ENCODE assay signal across 10 cellular contexts in the genomic region with DNA sequence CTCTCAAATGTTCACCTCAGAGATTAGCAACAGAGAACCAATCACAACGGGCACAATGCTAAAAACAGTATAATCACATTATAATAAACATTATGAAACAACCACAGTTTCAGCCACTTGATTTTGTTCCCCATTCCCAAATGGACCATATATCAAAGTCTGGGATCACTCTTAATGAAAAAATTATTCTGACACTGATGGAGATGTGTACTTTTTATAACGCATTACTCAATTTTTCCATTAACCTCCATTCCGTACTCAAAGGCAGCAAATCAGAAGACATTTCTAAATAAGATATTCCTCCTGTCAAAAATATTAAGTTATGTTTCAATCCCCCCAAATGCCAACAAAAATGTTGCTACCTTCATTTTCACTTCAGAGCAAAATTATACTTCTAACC. TPM values are rescaled to one million over a fixed set of nuclear protein-coding genes. Genes with fewer than 3 reads are reported as not detected.
A peak's percentile ranks its signal among the peaks of the same experiment; 100 is the strongest.
DNase-seq lines count a peak whose midpoint lies in the region; ATAC-seq, FAIRE-seq and TF ChIP-seq lines count a peak whose summit lies in the region.
"Had no signal": no experiment of that assay in that cellular context is flagged by ENCODE, and none has a peak within 500 bp of the region (broad histone marks: within the 10 kb centered on the region; RNA-seq: fewer than 3 reads in every experiment).

No MANE protein-coding gene starts in this region.

- TF ChIP-seq POLR2A in suprapubic skin (IDR thresholded peaks at IDR 0.05) (no peak), tibial nerve (IDR thresholded peaks at IDR 0.05) (no peak)

- ATAC-seq in CD8-positive, alpha-beta T cell: no peak
- no peak for ATAC-seq in HG03135 (IDR thresholded peaks at IDR 0.05; ENCODE audit: unreplicated experiment)

- peak overlapping the region; percentile 11 for H3K4me3 ChIP-seq in CD8-positive, alpha-beta T cell (ENCODE audit: low read depth, low read length)
- H3K4me3 ChIP-seq in suprapubic skin: no peak overlapping the region
- peak overlapping the region in 1 of 4 donors; percentile 2 for H3K4me3 ChIP-seq in tibial nerve

- peak overlapping the region; percentile 98 for H3K27ac Mint-ChIP-seq in CD8-positive, alpha-beta T cell
- H3K27ac Mint-ChIP-seq in dendritic cell treated with granulocyte-macrophage colony-stimulating factor and Interleukin-4, amounts not matched to agents 40 ng/mL and 50 ng/mL, for 4 days: no peak overlapping the region
- H3K27ac Mint-ChIP-seq in nephron progenitor cell: peak overlapping the region; percentile 81

- H3K36me3 ChIP-seq in CD8-positive, alpha-beta T cell (ENCODE audit: insufficient read depth, low read length): no peaks in the 10 kb centered on the region
- H3K36me3 ChIP-seq in suprapubic skin (no peaks in the 10 kb centered on the region), tibial nerve (no peaks in the 10 kb centered on the region)

- no peak for TF ChIP-seq EP300 in suprapubic skin (IDR thresholded peaks at IDR 0.05)
- no peak for TF ChIP-seq EP300 in tibial nerve (IDR thresholded peaks at IDR 0.05)

- no peaks in the 10 kb centered on the region for H3K9me3 Mint-ChIP-seq in CD8-positive, alpha-beta T cell
- no peaks in the 10 kb centered on the region for H3K9me3 Mint-ChIP-seq in dendritic cell treated with granulocyte-macrophage colony-stimulating factor and Interleukin-4, amounts not matched to agents 40 ng/mL and 50 ng/mL, for 4 days
- peaks cover 16% of the 10 kb centered on the region for H3K9me3 Mint-ChIP-seq in nephron progenitor cell

- POLR2A ChIA-PET in CD8-positive, alpha-beta T cell (lab: Charles Lee): interaction anchor here (0.7 to 0.8 kb wide), 2 partner anchors 9 to 80 kb away, joined by 3 read pairs; a partner anchor contains a TSS

- peaks cover 53% of the 10 kb centered on the region for H3K4me1 ChIP-seq in CD8-positive, alpha-beta T cell (ENCODE audit: insufficient read depth, low read length)
- H3K4me1 ChIP-seq in suprapubic skin: peaks cover 59% of the 10 kb centered on the region
- peaks cover 0 to 69% (median 45%) of the 10 kb centered on the region in 4 donors for H3K4me1 ChIP-seq in tibial nerve

- no peaks in the 10 kb centered on the region for H3K27me3 Mint-ChIP-seq in CD8-positive, alpha-beta T cell (ENCODE audit: low read depth)
- H3K27me3 Mint-ChIP-seq in dendritic cell treated with granulocyte-macrophage colony-stimulating factor and Interleukin-4, amounts not matched to agents 40 ng/mL and 50 ng/mL, for 4 days: no peaks in the 10 kb centered on the region
- peaks cover 3% of the 10 kb centered on the region for H3K27me3 Mint-ChIP-seq in nephron progenitor cell (ENCODE audit: low read depth, poor library complexity)

- CTCF ChIA-PET in CD8-positive, alpha-beta T cell (lab: Charles Lee): interaction anchor here (2.8 kb wide), 1 partner anchor 43 kb away, joined by 17 read pairs; no protein-coding TSS in a partner anchor

- H3K36me3 Mint-ChIP-seq in CD8-positive, alpha-beta T cell: peaks cover 23% of the 10 kb centered on the region
- peaks cover 21% of the 10 kb centered on the region for H3K36me3 Mint-ChIP-seq in dendritic cell treated with granulocyte-macrophage colony-stimulating factor and Interleukin-4, amounts not matched to agents 40 ng/mL and 50 ng/mL, for 4 days (ENCODE audit: low read depth)
- H3K36me3 Mint-ChIP-seq in nephron progenitor cell (ENCODE audit: low read depth): peaks cover 41% of the 10 kb centered on the region

- no peak for FAIRE-seq in frontal cortex (lab: Jason Lieb, UNC)
- FAIRE-seq: GM12892 had no signal

- H3K27ac ChIP-seq in CD8-positive, alpha-beta T cell (ENCODE audit: low read depth, low read length): peak overlapping the region; percentile 8
- H3K27ac ChIP-seq in suprapubic skin (no peak overlapping the region), tibial nerve (peak overlapping the region in 2 of 4 donors; percentile 62 to 64)

- peak overlapping the region; percentile 87 for H3K4me3 Mint-ChIP-seq in CD8-positive, alpha-beta T cell
- H3K4me3 Mint-ChIP-seq in dendritic cell treated with granulocyte-macrophage colony-stimulating factor and Interleukin-4, amounts not matched to agents 40 ng/mL and 50 ng/mL, for 4 days: peak overlapping the region; percentile 39
- H3K4me3 Mint-ChIP-seq in nephron progenitor cell: peak overlapping the region; percentile 88

- H3K4me1 Mint-ChIP-seq in CD8-positive, alpha-beta T cell (ENCODE audit: low read depth): peaks cover 66% of the 10 kb centered on the region
- H3K4me1 Mint-ChIP-seq in dendritic cell treated with granulocyte-macrophage colony-stimulating factor and Interleukin-4, amounts not matched to agents 40 ng/mL and 50 ng/mL, for 4 days (ENCODE audit: low read depth): peaks cover 53% of the 10 kb centered on the region
- H3K4me1 Mint-ChIP-seq in nephron progenitor cell: peaks cover 53% of the 10 kb centered on the region

- intact Hi-C loops in CD8-positive, alpha-beta T cell (cut with DNase I, micrococcal nuclease): loop anchor here (5.0 to 10.0 kb wide), 3 partner anchors 60 to 803 kb away; a partner anchor contains a TSS
- intact Hi-C loops in dendritic cell treated with granulocyte-macrophage colony-stimulating factor and Interleukin-4, amounts not matched to agents 40 ng/mL and 50 ng/mL, for 4 days (cut with micrococcal nuclease): no loop called here

- no peaks in the 10 kb centered on the region for H3K27me3 ChIP-seq in CD8-positive, alpha-beta T cell (ENCODE audit: insufficient read depth, low read length)
- H3K27me3 ChIP-seq in suprapubic skin: no peaks in the 10 kb centered on the region
- H3K27me3 ChIP-seq in tibial nerve: no peaks in the 10 kb centered on the region

- no peaks in the 10 kb centered on the region for H3K9me3 ChIP-seq in CD8-positive, alpha-beta T cell (ENCODE audit: low read length)
- no peaks in the 10 kb centered on the region for H3K9me3 ChIP-seq in suprapubic skin
- H3K9me3 ChIP-seq in tibial nerve: no peaks in the 10 kb centered on the region

- WGBS in suprapubic skin: 19% methylated on average over 3 of the region's 3 CpGs
- 26 to 30% methylated on average over 3 of the region's 3 CpGs for WGBS in tibial nerve, 2 donors

- TF ChIP-seq CTCF in CD8-positive, alpha-beta T cell (IDR thresholded peaks at IDR 0.05): no peak
- TF ChIP-seq CTCF in nephron progenitor cell (IDR thresholded peaks at IDR 0.05) (no peak), suprapubic skin (IDR thresholded peaks at IDR 0.05) (no peak), tibial nerve (IDR thresholded peaks at IDR 0.05) (no peak)

- DNase-seq in CD8-positive, alpha-beta T cell: no peak
- DNase-seq in NAMALWA (ENCODE audit: low spot score) (peak; percentile 27), nephron progenitor cell (no peak), frontal cortex (ENCODE audit: low spot score in 2 of 2) (no peak), suprapubic skin (ENCODE audit: low spot score in 2 of 2) (no peak), tibial nerve (ENCODE audit: low spot score in 2 of 2) (no peak)
- DNase-seq: NCI-H446 had no signal

RNA-seq across cellular contexts. Expression of a gene that starts 2.8 kb away (rescaled TPM):
- 100 to 1,000 TPM; 124 to 129 TPM for total RNA-seq in CD8-positive, alpha-beta T cell
- total RNA-seq in frontal cortex (55.4 TPM), suprapubic skin (100 to 1,000 TPM in 2 of 4 donors, 10 to 100 TPM in 2; 43.3 to 238 (median 103) TPM), tibial nerve (100 to 1,000 TPM; 116 to 151 (median 144) TPM)

RNA-seq across cellular contexts. Expression of a gene that starts 2.8 kb away (rescaled TPM):
- total RNA-seq in CD8-positive, alpha-beta T cell: 100 to 1,000 TPM in 1 of 2 experiments, 10 to 100 TPM in 1; 97.4 to 102 TPM
- total RNA-seq in frontal cortex (109 TPM), suprapubic skin (10 to 100 TPM; 21.6 to 38.7 (median 32.7) TPM), tibial nerve (10 to 100 TPM; 24.9 to 35.0 (median 30.8) TPM)

RNA-seq across cellular contexts. Expression of a gene that starts 37.2 kb away (rescaled TPM):
- total RNA-seq in CD8-positive, alpha-beta T cell: 10 to 100 TPM; 10.7 to 13.1 TPM
- total RNA-seq in frontal cortex: 23.6 TPM
- total RNA-seq in suprapubic skin: 10 to 100 TPM; 39.7 to 73.2 (median 47.3) TPM
- 10 to 100 TPM; 17.7 to 64.1 (median 34.5) TPM for total RNA-seq in tibial nerve

RNA-seq across cellular contexts. Expression of a gene that starts 37.3 kb away (rescaled TPM):
- 10 to 100 TPM; 39.2 to 43.8 TPM for total RNA-seq in CD8-positive, alpha-beta T cell
- 86.4 TPM for total RNA-seq in frontal cortex
- total RNA-seq in suprapubic skin: 100 to 1,000 TPM; 146 to 299 (median 212) TPM
- total RNA-seq in tibial nerve: 100 to 1,000 TPM; 237 to 447 (median 320) TPM

RNA-seq across cellular contexts. Expression of a gene that starts 46.3 kb away (rescaled TPM):
- 10 to 100 TPM; 18.9 to 19.7 TPM for total RNA-seq in CD8-positive, alpha-beta T cell
- 0.82 TPM for total RNA-seq in frontal cortex
- total RNA-seq in suprapubic skin: under 1 TPM in 1 of 4 donors, not detected in 3; 0.89 TPM
- 1 to 10 TPM; 1.3 to 5.7 (median 2.6) TPM for total RNA-seq in tibial nerve
